11 cellular contexts compared by ENCODE assay signal in the genomic region with DNA sequence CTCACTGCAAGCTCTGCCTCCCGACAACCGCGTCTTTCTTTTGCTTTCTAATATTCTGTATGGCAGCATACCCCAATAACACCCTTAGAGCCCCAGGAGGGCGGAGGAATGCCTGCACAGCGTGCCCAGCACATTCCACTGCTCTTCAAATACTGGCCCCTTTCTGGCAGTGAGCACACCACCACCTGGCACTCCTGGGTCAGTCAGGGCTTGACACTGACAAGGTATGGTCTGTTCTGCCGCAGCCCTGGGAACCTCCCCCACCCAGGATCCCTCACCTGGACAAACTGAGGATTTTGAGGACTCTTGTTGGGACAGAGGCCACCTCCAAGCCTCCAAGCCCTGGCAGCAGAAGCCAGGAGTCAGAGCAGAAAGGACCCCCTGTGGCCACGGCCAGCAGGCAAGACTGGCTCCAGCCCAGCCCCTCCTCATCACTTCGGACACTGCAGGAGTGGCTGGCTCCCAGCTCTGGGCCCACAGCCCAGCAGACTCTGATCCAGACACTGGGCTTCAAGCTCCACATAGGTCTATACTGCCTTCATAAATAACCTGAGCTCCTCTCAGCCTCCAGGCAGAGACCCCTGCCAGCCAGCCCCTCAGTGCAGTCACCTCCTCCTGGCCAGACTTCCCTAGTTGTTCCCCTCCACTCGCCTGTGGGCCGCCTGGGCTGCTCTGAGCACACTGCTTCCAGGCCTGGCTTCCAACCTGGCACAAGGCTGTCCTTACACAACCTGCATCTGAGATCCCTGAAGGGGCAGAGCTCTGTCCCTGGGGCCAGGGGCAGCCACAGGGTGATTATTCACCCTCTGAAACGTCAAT. TPM values are rescaled to one million over a fixed set of nuclear protein-coding genes. Genes with fewer than 3 reads are reported as not detected.
DNase-seq lines count a peak whose midpoint lies in the region; ATAC-seq and TF ChIP-seq lines count a peak whose summit lies in the region.
"Had no signal": no experiment of that assay in that cellular context is flagged by ENCODE, and none has a peak within 500 bp of the region (broad histone marks: within the 10 kb centered on the region; RNA-seq: fewer than 3 reads in every experiment).

No MANE protein-coding gene starts in this region.

- H3K9me3 ChIP-seq in ascending aorta (no peaks in the 10 kb centered on the region), right atrium auricular region (no peaks in the 10 kb centered on the region), skeletal muscle tissue (ENCODE audit: control insufficient read depth in 3 of 3, low read length in 3 of 3) (no peaks in the 10 kb centered on the region)
- H3K9me3 ChIP-seq: mucosa of descending colon had no signal

- peak overlapping the region; percentile 85 to 87 for H3K27ac ChIP-seq in ascending aorta
- H3K27ac ChIP-seq in right atrium auricular region, result peak overlapping the region; percentile 48 to 64
- peak overlapping the region; percentile 91 for H3K27ac ChIP-seq in skeletal muscle tissue (ENCODE audit: low read depth, low read length)

- H3K4me3 Mint-ChIP-seq in glutamatergic neuron (ENCODE audit: unreplicated experiment), result no peak overlapping the region

- no peak overlapping the region for H3K27ac Mint-ChIP-seq in glutamatergic neuron (ENCODE audit: unreplicated experiment)

- H3K36me3 Mint-ChIP-seq in glutamatergic neuron (ENCODE audit: unreplicated experiment), result no peaks in the 10 kb centered on the region

- H3K4me1 ChIP-seq in ascending aorta, result peaks cover 4 to 20% of the 10 kb centered on the region in 2 donors
- H3K4me1 ChIP-seq in right atrium auricular region, result peaks cover 0 to 30% of the 10 kb centered on the region in 2 donors
- H3K4me1 ChIP-seq in skeletal muscle tissue (ENCODE audit: control insufficient read depth in 3 of 3, insufficient read depth in 3 of 3, low read length in 3 of 3), result peaks cover 43 to 62% (median 60%) of the 10 kb centered on the region in 3 donors

- TF ChIP-seq CTCF in ascending aorta (IDR thresholded peaks at IDR 0.05) (no peak), right atrium auricular region (IDR thresholded peaks at IDR 0.05) (no peak), glutamatergic neuron (IDR thresholded peaks at IDR 0.05; ENCODE audit: partially characterized antibody, unreplicated experiment) (no peak)

- ATAC-seq in GM18520 (IDR thresholded peaks at IDR 0.05; ENCODE audit: unreplicated experiment), result no peak
- ATAC-seq: PC-3 had no signal

- peaks cover 2% of the 10 kb centered on the region for H3K9me3 Mint-ChIP-seq in glutamatergic neuron (ENCODE audit: unreplicated experiment)

- peaks cover 2% of the 10 kb centered on the region for H3K27me3 Mint-ChIP-seq in glutamatergic neuron (ENCODE audit: unreplicated experiment)

- H3K9ac ChIP-seq in skeletal muscle tissue (ENCODE audit: low read depth in 1 of 3, low read length in 3 of 3), result peak overlapping the region; percentile 17 to 86 (median 44)

- H3K36me3 ChIP-seq in ascending aorta, result peaks cover 30 to 57% of the 10 kb centered on the region in 2 donors
- H3K36me3 ChIP-seq in right atrium auricular region, result peaks cover 34% of the 10 kb centered on the region
- peaks cover 19 to 28% (median 27%) of the 10 kb centered on the region in 3 donors for H3K36me3 ChIP-seq in skeletal muscle tissue (ENCODE audit: control insufficient read depth in 3 of 3, insufficient read depth in 3 of 3, low read length in 3 of 3)

- DNase-seq in G401 (ENCODE audit: low spot score), result peak; percentile 82
- peak in 1 of 2 donors; percentile 81 for DNase-seq in ascending aorta (ENCODE audit: low spot score in 2 of 2)
- no peak for DNase-seq in right atrium auricular region (ENCODE audit: low spot score)
- DNase-seq in glutamatergic neuron, result no peak
- DNase-seq in NCI-H526 treated with DMSO at 0.1 percent for 48 hours (lab: John Stamatoyannopoulos, UW), result no peak
- DNase-seq in SW480 (ENCODE audit: low spot score), result no peak
- DNase-seq: mucosa of descending colon, NCI-H2171 treated with DMSO at 0.1 percent for 48 hours, PC-3 had no signal

- H3K4me3 ChIP-seq in ascending aorta (no peak overlapping the region), right atrium auricular region (no peak overlapping the region), skeletal muscle tissue (ENCODE audit: low read length in 3 of 3) (peak overlapping the region in 2 of 3 donors; percentile 25 to 60)
- H3K4me3 ChIP-seq: mucosa of descending colon had no signal

- intact Hi-C loops in ascending aorta (cut with DNase I), result loop anchor here (2.0 to 5.0 kb wide), 4 partner anchors 14 to 336 kb away; a partner anchor contains a TSS

- in situ Hi-C loops in G401 (cut with HindIII; ENCODE audit: low sequenced_read_pairs), result no loop called here

- peaks cover 4% of the 10 kb centered on the region for H3K4me1 Mint-ChIP-seq in glutamatergic neuron (ENCODE audit: low read depth, unreplicated experiment)

- H3K27me3 ChIP-seq in ascending aorta (no peaks in the 10 kb centered on the region), right atrium auricular region (no peaks in the 10 kb centered on the region), skeletal muscle tissue (ENCODE audit: control insufficient read depth in 3 of 3, insufficient read depth in 3 of 3, low read length in 3 of 3) (no peaks in the 10 kb centered on the region)

RNA-seq across cellular contexts. Expression of a gene that starts 14.5 kb away (rescaled TPM):
- 23.2 and 24.0 TPM in 2 replicates for total RNA-seq in G401 (2014; rRNA removed; shearing (Covaris generic))
- total RNA-seq in ascending aorta (51.4 TPM), right atrium auricular region (10 to 100 TPM; 12.2 to 15.3 TPM), skeletal muscle tissue (11.5 TPM), glutamatergic neuron (ENCODE audit: unreplicated experiment) (151 TPM)

RNA-seq across cellular contexts. Expression of a gene that starts 50.6 kb away (rescaled TPM):
- 182 and 291 TPM in 2 replicates for total RNA-seq in G401 (2014; rRNA removed; shearing (Covaris generic))
- 54.5 TPM for total RNA-seq in ascending aorta
- 100 to 1,000 TPM in 1 of 2 donors, 10 to 100 TPM in 1; 79.2 to 128 TPM for total RNA-seq in right atrium auricular region
- 148 TPM for total RNA-seq in skeletal muscle tissue
- total RNA-seq in glutamatergic neuron (ENCODE audit: unreplicated experiment), result 209 TPM

Comparison
In these comparisons a context has a peak if more than half of its experiments do, and no peak if none do; other contexts are left out.
1. H3K4me3 ChIP-seq: peak in skeletal muscle tissue (2 of 3); none in ascending aorta (0 of 2) and right atrium auricular region (0 of 2).
2. Peak in every context shown above with its lines, with median percentiles within 50 percentile points of each other: H3K27ac ChIP-seq.